8 cellular contexts compared by ENCODE assay signal in the genomic region with DNA sequence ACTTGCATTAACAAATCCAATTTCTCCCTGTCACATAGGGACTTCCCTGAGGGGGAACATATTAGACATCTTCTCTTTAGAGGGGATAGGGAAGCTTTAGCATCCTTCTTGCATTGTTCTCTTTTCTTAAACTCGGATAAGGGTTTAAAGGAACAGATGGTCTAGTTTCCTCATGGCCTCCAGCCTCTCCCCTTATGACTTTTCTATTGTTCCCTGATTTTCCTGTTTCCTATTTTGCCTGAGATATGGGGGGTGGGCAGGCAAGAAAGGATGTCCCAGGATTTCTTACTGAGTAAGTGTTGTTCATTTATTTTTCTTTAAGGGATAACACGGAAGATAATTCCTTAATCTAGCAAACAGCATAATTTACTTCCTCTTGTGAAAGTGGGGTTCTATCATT.
"Had no signal": no experiment of that assay in that cellular context is flagged by ENCODE, and none has a peak within 500 bp of the region (broad histone marks: within the 10 kb centered on the region; RNA-seq: fewer than 3 reads in every experiment).

No MANE protein-coding gene starts in this region.

- H3K4me3 ChIP-seq: GM12878 had no signal

- FAIRE-seq: G401.6, GM12878, GM12891, GM12892, GM18507, GM19239 had no signal

- ATAC-seq: GM12878 had no signal

- DNase-seq: GDM1, GF-D8 had no signal
